Comparison of ENCODE assay signal across 8 cellular contexts in genomic region chr19:860481-861098, GRCh38. TPM values are rescaled to one million over a fixed set of nuclear protein-coding genes. Genes with fewer than 3 reads are reported as not detected.
A peak's percentile ranks its signal among the peaks of the same experiment; 100 is the strongest.
DNase-seq lines count a peak whose midpoint lies in the region; ATAC-seq and TF ChIP-seq lines count a peak whose summit lies in the region.

No MANE protein-coding gene starts in this region.

- TF ChIP-seq POLR2A in gastroesophageal sphincter (IDR thresholded peaks at IDR 0.05) (no peak), prostate gland (IDR thresholded peaks at IDR 0.05) (peak; percentile 56)

- no CpG with 5 or more reads among the region's 76 CpGs for WGBS in gastroesophageal sphincter (ENCODE audit: low coverage in 1 of 2), 2 donors
- WGBS in prostate gland = 5% methylated on average over 40 of the region's 76 CpGs

- no peak overlapping the region for H2AFZ ChIP-seq in ACC112 (ENCODE audit: low read length, unreplicated experiment)

- H3K4me1 ChIP-seq in ACC112 (ENCODE audit: control insufficient read depth, insufficient read depth, low read length, unreplicated experiment) = no peaks in the 10 kb centered on the region
- peaks cover 0 to 55% (median 7%) of the 10 kb centered on the region in 3 donors for H3K4me1 ChIP-seq in gastroesophageal sphincter
- H3K4me1 ChIP-seq in prostate gland (replicated peaks) = no peaks in the 10 kb centered on the region

- no peaks in the 10 kb centered on the region for H3K36me3 ChIP-seq in ACC112 (ENCODE audit: insufficient read depth, low read length)
- no peaks in the 10 kb centered on the region for H3K36me3 ChIP-seq in gastroesophageal sphincter
- H3K36me3 ChIP-seq in prostate gland = no peaks in the 10 kb centered on the region

- peak; percentile 76 for ATAC-seq in gastroesophageal sphincter
- ATAC-seq in GM21786 (IDR thresholded peaks at IDR 0.05; ENCODE audit: unreplicated experiment) = no peak

- peak overlapping the region; percentile 71 for H3K4me3 ChIP-seq in ACC112 (ENCODE audit: low read depth, low read length)
- H3K4me3 ChIP-seq in gastroesophageal sphincter = peak overlapping the region; percentile 10 to 51
- H3K4me3 ChIP-seq in prostate gland = peak overlapping the region; percentile 25

- in situ Hi-C loops in GM13976 (cut with MboI; ENCODE audit: low sequenced_read_pairs, unreplicated experiment) = loop anchor here (10.0 kb wide), 1 partner anchor 54 kb away; the partner anchor contains the start of genes KISS1R and R3HDM4

- peak; percentile 87 for DNase-seq in GM13976 (ENCODE audit: low spot score)
- DNase-seq in NOMO-1 treated with dmso at 0.1 percent for 144 hours (lab: John Stamatoyannopoulos, UW; ENCODE audit: unreplicated experiment) = peak; percentile 53
- peak; percentile 22 to 37 for DNase-seq in activated T-helper 1 cell treated with anti-CD3 and anti-CD28 coated beads, Interleukin-2, amount 50 U/mL, for 16 hours (ENCODE audit: low read depth in 1 of 2, low spot score in 1 of 2)
- peak; percentile 33 for DNase-seq in prostate gland (ENCODE audit: low spot score)
- DNase-seq in medulla oblongata (ENCODE audit: extremely low spot score) = no peak

- TF ChIP-seq CTCF in GM13976 (IDR thresholded peaks at IDR 0.05; ENCODE audit: borderline replicate concordance, control extremely low read depth, extremely low read depth, insufficient read depth, missing control alignments) (no peak), gastroesophageal sphincter (IDR thresholded peaks at IDR 0.05) (peak in 2 of 4 experiments; percentile 27 to 50), prostate gland (IDR thresholded peaks at IDR 0.05) (peak in 3 of 4 experiments; percentile 23 to 42 (median 40))

- H3K9me3 ChIP-seq in gastroesophageal sphincter = no peaks in the 10 kb centered on the region
- H3K9me3 ChIP-seq in prostate gland = no peaks in the 10 kb centered on the region

- H3K79me2 ChIP-seq in ACC112 (ENCODE audit: control insufficient read depth, insufficient read depth, low read length, unreplicated experiment) = no peaks in the 10 kb centered on the region

- intact Hi-C loops in prostate gland (cut with DNase I) = no loop called here

- H3K27ac ChIP-seq in ACC112 (ENCODE audit: low read depth, low read length) (no peak overlapping the region), gastroesophageal sphincter (peak overlapping the region in 2 of 4 donors; percentile 5 to 76), prostate gland (no peak overlapping the region)

- H3K27me3 ChIP-seq in ACC112 (ENCODE audit: insufficient read depth, low read length) (no peaks in the 10 kb centered on the region), gastroesophageal sphincter (peaks cover 70% of the 10 kb centered on the region), prostate gland (replicated peaks; ENCODE audit: insufficient read depth) (no peaks in the 10 kb centered on the region)

- no peak for TF ChIP-seq EP300 in gastroesophageal sphincter (IDR thresholded peaks at IDR 0.05)

RNA-seq across cellular contexts. Expression of gene CFD, which starts 1.1 kb away (rescaled TPM):
- total RNA-seq in gastroesophageal sphincter (1,000 to 10,000 TPM in 1 of 4 donors, 100 to 1,000 TPM in 3; 229 to 1,118 (median 654) TPM), prostate gland (100 to 1,000 TPM in 1 of 2 donors, 10 to 100 TPM in 1; 92.2 to 167 TPM)

RNA-seq across cellular contexts. Expression of gene ELANE, which starts 8.5 kb away (rescaled TPM):
- 1 to 10 TPM in 3 of 4 donors, under 1 TPM in 1; 0.49 to 2.3 (median 1.7) TPM for total RNA-seq in gastroesophageal sphincter
- total RNA-seq in prostate gland = 1 to 10 TPM in 1 of 2 donors, not detected in 1; 1.4 TPM

RNA-seq across cellular contexts. Expression of gene PRTN3, which starts 19.8 kb away (rescaled TPM):
- total RNA-seq in gastroesophageal sphincter (not detected), prostate gland (1 to 10 TPM in 1 of 2 donors, not detected in 1; 2.6 TPM)

RNA-seq across cellular contexts. Expression of gene MED16, which starts 32.4 kb away (rescaled TPM):
- total RNA-seq in gastroesophageal sphincter (10 to 100 TPM; 20.2 to 40.3 (median 28.1) TPM), prostate gland (100 to 1,000 TPM in 1 of 2 donors, 10 to 100 TPM in 1; 65.1 to 114 TPM)

RNA-seq across cellular contexts. Expression of gene RNU6-9, which starts 32.7 kb away (rescaled TPM):
- total RNA-seq in gastroesophageal sphincter (not detected), prostate gland (not detected)
